Comparison of ENCODE assay signal across 7 cellular contexts in genomic region chr7:138982204-138982623, GRCh38. TPM values are rescaled to one million over a fixed set of nuclear protein-coding genes. Genes with fewer than 3 reads are reported as not detected.
A peak's percentile ranks its signal among the peaks of the same experiment; 100 is the strongest.
DNase-seq lines count a peak whose midpoint lies in the region; ATAC-seq and TF ChIP-seq lines count a peak whose summit lies in the region.

No MANE protein-coding gene starts in this region.

- POLR2A ChIA-PET in HEK293 (lab: Yijun Ruan, JAX): no interaction called here
- POLR2A ChIA-PET in T-cell (lab: Charles Lee): no interaction called here

- peak overlapping the region; percentile 93 for H3K4me2 ChIP-seq in skeletal muscle satellite cell (ENCODE audit: low read length)

- no peak overlapping the region for H3K27ac Mint-ChIP-seq in T-cell

- H3K27me3 ChIP-seq in foreskin keratinocyte (no peaks in the 10 kb centered on the region), skeletal muscle satellite cell (ENCODE audit: control insufficient read depth, insufficient read depth, low read length) (no peaks in the 10 kb centered on the region)

- ATAC-seq in T-cell (replicated peaks in 1 of 4): no peak
- peak; percentile 4 for ATAC-seq in foreskin keratinocyte
- no peak for ATAC-seq in HG03139 (IDR thresholded peaks at IDR 0.05; ENCODE audit: unreplicated experiment)

- H3K36me3 ChIP-seq in HEK293 (ENCODE audit: control insufficient read depth in 2 of 2, insufficient read depth in 1 of 2, low read length in 2 of 2) (no peaks in the 10 kb centered on the region), skeletal muscle satellite cell (ENCODE audit: insufficient read depth, low read length) (no peaks in the 10 kb centered on the region)

- H3K27ac ChIP-seq in HEK293 (ENCODE audit: extremely low read depth, low read depth, low read length) (peak overlapping the region; percentile 71; the same call in 1 of the 2 replicates), foreskin keratinocyte (no peak overlapping the region)

- peak overlapping the region; percentile 87 for H3K9ac ChIP-seq in skeletal muscle satellite cell (ENCODE audit: low read depth, low read length)

- CTCF ChIA-PET in HEK293 (lab: Yijun Ruan, JAX): interaction anchor here (0.6 to 1.0 kb wide), 3 partner anchors 57 to 1166 kb away, joined by 3 read pairs; partner anchors contain the start of gene CREB3L2
- CTCF ChIA-PET in T-cell (lab: Charles Lee): no interaction called here

- TF ChIP-seq CTCF in HEK293 (tag by site-specific recombination; IDR thresholded peaks at IDR 0.05) (no peak), foreskin keratinocyte (conservative IDR thresholded peaks at IDR 0.05) (no peak)

- H3K4me3 ChIP-seq in HEK293 (ENCODE audit: low read depth, low read length): peak overlapping the region; percentile 67
- H3K4me3 ChIP-seq in skeletal muscle satellite cell (ENCODE audit: low read length): peak overlapping the region; percentile 85

- no peaks in the 10 kb centered on the region for H3K9me3 Mint-ChIP-seq in T-cell

- no peaks in the 10 kb centered on the region for H3K36me3 Mint-ChIP-seq in T-cell

- H3K9me3 ChIP-seq in HEK293 (ENCODE audit: control insufficient read depth, insufficient read depth, low read depth, low read length) (no peaks in the 10 kb centered on the region), skeletal muscle satellite cell (replicated peaks; ENCODE audit: low read length) (no peaks in the 10 kb centered on the region)

- H3K4me1 Mint-ChIP-seq in T-cell: peaks cover 9 to 14% (median 13%) of the 10 kb centered on the region in 3 donors

- DNase-seq in T-cell (no peak), foreskin keratinocyte (no peak), HuH-7.5 (ENCODE audit: low spot score) (no peak), NCI-H128 (lab: John Stamatoyannopoulos, UW; ENCODE audit: unreplicated experiment) (no peak)

- no peaks in the 10 kb centered on the region for H3K4me1 ChIP-seq in HEK293 (ENCODE audit: control insufficient read depth, insufficient read depth, low read length)
- peaks cover 8% of the 10 kb centered on the region for H3K4me1 ChIP-seq in foreskin keratinocyte
- peaks cover 15% of the 10 kb centered on the region for H3K4me1 ChIP-seq in skeletal muscle satellite cell (ENCODE audit: control insufficient read depth, insufficient read depth, low read length)

- peak overlapping the region; percentile 67 to 72 (median 68) for H3K4me3 Mint-ChIP-seq in T-cell

- peaks cover 32 to 43% of the 10 kb centered on the region in 2 donors for H3K27me3 Mint-ChIP-seq in T-cell

TF ChIP-seq in HEK293, 187 proteins besides CTCF, POLR2A, EP300 and RAD21:
- TF ChIP-seq ZNF362 (tag by site-specific recombination; IDR thresholded peaks at IDR 0.05) (no peak), KLF7 (tag by site-specific recombination; IDR thresholded peaks at IDR 0.05; ENCODE audit: borderline replicate concordance) (0 out of 2 replicates have a peak, but pooled peaks have one; percentile 3), ZBTB17 (tag by site-specific recombination; IDR thresholded peaks at IDR 0.05) (0 out of 2 replicates have a peak, but pooled peaks have one; percentile 42), MZF1 (tag by site-specific recombination; IDR thresholded peaks at IDR 0.05; ENCODE audit: borderline replicate concordance) (peak; percentile 70; the same call in 1 of the 2 replicates), ZNF341 (tag by site-specific recombination; IDR thresholded peaks at IDR 0.05; ENCODE audit: low read depth) (no peak), ZBTB20 (tag by site-specific recombination; IDR thresholded peaks at IDR 0.05) (0 out of 2 replicates have a peak, but pooled peaks have one; percentile 46), ZNF426 (tag by site-specific recombination; IDR thresholded peaks at IDR 0.05) (no peak)

RNA-seq across cellular contexts. Expression of gene KIAA1549, which starts 1.0 kb away (rescaled TPM):
- under 1 TPM; 0.05 to 0.29 (median 0.15) TPM for total RNA-seq in T-cell
- 4.9 and 5.1 TPM in 2 replicates for total RNA-seq in foreskin keratinocyte
- polyA plus RNA-seq in foreskin keratinocyte: 1.1 and 1.2 TPM in 2 replicates
- total RNA-seq in skeletal muscle satellite cell (2012; rRNA removed): 0.25 and 0.66 TPM in 2 replicates

RNA-seq across cellular contexts. Expression of gene ZC3HAV1L, which starts 53.6 kb away (rescaled TPM):
- 1 to 10 TPM; 1.2 to 7.6 (median 5.1) TPM for total RNA-seq in T-cell
- 7.3 and 8.5 TPM in 2 replicates for total RNA-seq in foreskin keratinocyte
- polyA plus RNA-seq in foreskin keratinocyte: 0.18 and 0.39 TPM in 2 replicates
- total RNA-seq in skeletal muscle satellite cell (2012; rRNA removed): 17.0 and 21.2 TPM in 2 replicates
